Comparison of ENCODE assay signal across 8 cellular contexts in genomic region chr22:42270512-42271190, GRCh38. TPM values are rescaled to one million over a fixed set of nuclear protein-coding genes. Genes with fewer than 3 reads are reported as not detected.
DNase-seq lines count a peak whose midpoint lies in the region; ATAC-seq and TF ChIP-seq lines count a peak whose summit lies in the region.

Gene TCF20 (minus strand): TSS chr22:42270653. CDS start chr22:42215305, 55,348 bp downstream.

- peak within 1 kb of the TSS; percentile 93 to 100 (median 97) for H3K4me3 ChIP-seq in right lobe of liver

- intact Hi-C loops in right lobe of liver (cut with DNase I): no loop called here

- no peak for TF ChIP-seq POLR2A in right lobe of liver (IDR thresholded peaks at IDR 0.05)

- no peaks in the 10 kb centered on the region for H3K9me3 ChIP-seq in right lobe of liver

- no peaks in the 10 kb centered on the region for H3K36me3 ChIP-seq in right lobe of liver

- whole genome bisulfite sequencing in right lobe of liver (ENCODE audit: insufficient coverage, low coverage, low lambda C conversion rate, missing lambda C conversion rate): 0% methylated on average over 14 of the region's 90 CpGs

- ATAC-seq in GM18867 (IDR thresholded peaks at IDR 0.05; ENCODE audit: unreplicated experiment) (peak; percentile 65), HG03103 (IDR thresholded peaks at IDR 0.05; ENCODE audit: low read depth, unreplicated experiment) (peak; percentile 67), right lobe of liver (peak; percentile 62 to 77 (median 68))

- peaks cover 0 to 13% (median 2%) of the 10 kb centered on the region in 4 donors for H3K4me1 ChIP-seq in right lobe of liver

- DNase-seq in ACHN (peak; percentile 73), NCI-H510A treated with DMSO at 0.1 percent for 48 hours (lab: John Stamatoyannopoulos, UW) (peak; percentile 40), dermis microvascular lymphatic vessel endothelial cell (ENCODE audit: low read depth in 2 of 2) (peak; percentile 38 to 83), right lobe of liver (peak; percentile 82 to 84 (median 82))
- peak; percentile 73 to 74 for DNase-seq in activated CD4-positive, alpha-beta T cell treated with anti-CD3 and anti-CD28 coated beads, Interleukin-2, amount 50 U/mL, for 4 hours
- DNase-seq in stimulated activated CD4-positive, alpha-beta T cell treated with anti-CD3 and anti-CD28 coated beads, Interleukin-4, amount 100 ng/mL, for 24 hours: peak; percentile 78

- in situ Hi-C loops in ACHN (cut with HindIII; ENCODE audit: low pct_ligation_motif_present, low pct_unique_long_range_greater_than_20kb, low sequenced_read_pairs): no loop called here

- no peaks in the 10 kb centered on the region for H3K27me3 ChIP-seq in right lobe of liver

- peak within 1 kb of the TSS; percentile 57 to 85 (median 77) for H3K27ac ChIP-seq in right lobe of liver

- TF ChIP-seq CTCF in right lobe of liver (IDR thresholded peaks at IDR 0.05): no peak

RNA-seq across cellular contexts. Expression of gene TCF20, which starts in this region (rescaled TPM):
- total RNA-seq in dermis microvascular lymphatic vessel endothelial cell: 15.1 and 18.2 TPM in 2 replicates
- 10 to 100 TPM; 15.4 to 20.5 (median 18.5) TPM for total RNA-seq in right lobe of liver

Comparison
In these comparisons a context has a peak if more than half of its experiments do, and no peak if none do; other contexts are left out.
1. Peak in every context shown above with its lines: DNase-seq, ATAC-seq, H3K4me3 ChIP-seq and H3K27ac ChIP-seq.